ENCODE assay signal across 19 cellular contexts in the genomic region with DNA sequence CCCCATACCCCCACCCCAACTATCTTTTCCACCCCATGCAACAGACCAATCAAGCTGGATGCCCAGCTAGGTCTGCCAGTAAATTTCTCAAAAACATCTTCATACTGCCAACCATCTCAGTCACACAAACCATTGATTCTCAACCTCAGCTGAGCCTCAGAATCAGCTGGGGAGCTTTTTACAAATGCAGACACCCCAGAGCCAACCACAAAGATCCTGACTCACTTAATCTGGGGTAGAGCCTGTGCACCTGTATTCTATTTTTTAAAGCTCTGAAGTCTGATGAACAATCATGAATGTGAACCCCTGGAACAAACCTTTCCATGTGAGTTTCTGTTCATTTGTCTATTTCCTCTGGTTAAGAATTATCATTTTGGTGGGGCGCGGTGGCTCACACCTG.
DNase-seq lines count a peak whose midpoint lies in the region; ATAC-seq and TF ChIP-seq lines count a peak whose summit lies in the region.
"Had no signal": no experiment of that assay in that cellular context is flagged by ENCODE, and none has a peak within 500 bp of the region (broad histone marks: within the 10 kb centered on the region; RNA-seq: fewer than 3 reads in every experiment).

No MANE protein-coding gene starts in this region.

- no peak overlapping the region for H3K23ac ChIP-seq in mesenchymal stem cell (ENCODE audit: low read length in 2 of 2)

- H3K9me3 ChIP-seq in GM23248 (ENCODE audit: low read depth) (no peaks in the 10 kb centered on the region), MM.1S (replicated peaks; ENCODE audit: insufficient read depth, low read length) (no peaks in the 10 kb centered on the region), mesenchymal stem cell (ENCODE audit: control insufficient read depth, low read length) (no peaks in the 10 kb centered on the region), adrenal gland (replicated peaks in 1 of 3) (no peaks in the 10 kb centered on the region), testis (no peaks in the 10 kb centered on the region)
- H3K9me3 ChIP-seq: BE2C had no signal

- H3K79me2 ChIP-seq in GM23248 (ENCODE audit: insufficient read depth) (no peaks in the 10 kb centered on the region), MM.1S (ENCODE audit: low read length) (no peaks in the 10 kb centered on the region)

- no peak overlapping the region for H4K8ac ChIP-seq in mesenchymal stem cell (ENCODE audit: low read length)

- H2AK5ac ChIP-seq in mesenchymal stem cell (ENCODE audit: low read length, severe bottlenecking) = peak overlapping the region; percentile 42

- peak overlapping the region; percentile 14 for H3K27ac Mint-ChIP-seq in activated CD8-positive, alpha-beta memory T cell treated with anti-CD3 and anti-CD28 coated beads, Interleukin-2, amount 10 ng/mL, durations not matched to agents 7 days and 5 days
- H3K27ac Mint-ChIP-seq: CD4-positive, CD25-positive, alpha-beta regulatory T cell had no signal

- H3K79me1 ChIP-seq in mesenchymal stem cell (replicated peaks; ENCODE audit: low read length, poor library complexity, severe bottlenecking) = no peaks in the 10 kb centered on the region

- H3K9me3 Mint-ChIP-seq in activated CD8-positive, alpha-beta memory T cell treated with anti-CD3 and anti-CD28 coated beads, Interleukin-2, amount 10 ng/mL, durations not matched to agents 7 days and 5 days (ENCODE audit: low read depth) = no peaks in the 10 kb centered on the region
- H3K9me3 Mint-ChIP-seq: CD4-positive, CD25-positive, alpha-beta regulatory T cell; IgD-negative memory B cell had no signal

- no peak overlapping the region for H3K4ac ChIP-seq in mesenchymal stem cell (ENCODE audit: low read depth in 1 of 2, low read length in 2 of 2)

- no peak overlapping the region for H3K4me3 Mint-ChIP-seq in activated CD8-positive, alpha-beta memory T cell treated with anti-CD3 and anti-CD28 coated beads, Interleukin-2, amount 10 ng/mL, durations not matched to agents 7 days and 5 days
- H3K4me3 Mint-ChIP-seq: CD4-positive, CD25-positive, alpha-beta regulatory T cell had no signal

- H3K27me3 ChIP-seq in GM23248 (replicated peaks; ENCODE audit: insufficient read depth) = no peaks in the 10 kb centered on the region
- H3K27me3 ChIP-seq in MM.1S (replicated peaks; ENCODE audit: insufficient read depth, low read length) = no peaks in the 10 kb centered on the region
- no peaks in the 10 kb centered on the region for H3K27me3 ChIP-seq in mesenchymal stem cell (ENCODE audit: control insufficient read depth in 1 of 2, insufficient read depth in 1 of 2, low read length in 2 of 2)
- no peaks in the 10 kb centered on the region for H3K27me3 ChIP-seq in adrenal gland
- no peaks in the 10 kb centered on the region for H3K27me3 ChIP-seq in testis
- H3K27me3 ChIP-seq: BE2C had no signal

- TF ChIP-seq POLR2A in adrenal gland (IDR thresholded peaks at IDR 0.05) (no peak), testis (IDR thresholded peaks at IDR 0.05) (no peak)

- H3F3A ChIP-seq in GM23248 (ENCODE audit: insufficient read depth) = peaks cover 31% of the 10 kb centered on the region
- peaks cover 9% of the 10 kb centered on the region for H3F3A ChIP-seq in MM.1S (ENCODE audit: insufficient read depth, low read length)

- CTCF ChIA-PET in activated CD8-positive, alpha-beta memory T cell treated with anti-CD3 and anti-CD28 coated beads, Interleukin-2, amount 10 ng/mL, durations not matched to agents 7 days and 5 days (lab: Charles Lee) = no interaction called here

- H3K4me3 ChIP-seq in GM23248 (no peak overlapping the region), MM.1S (ENCODE audit: low read length) (no peak overlapping the region), mesenchymal stem cell (ENCODE audit: insufficient read depth in 1 of 2, low read depth in 1 of 2, low read length in 2 of 2) (no peak overlapping the region), adrenal gland (no peak overlapping the region), testis (no peak overlapping the region)

- H3K14ac ChIP-seq in mesenchymal stem cell (ENCODE audit: low read length in 2 of 2) = no peak overlapping the region

- ATAC-seq in activated CD8-positive, alpha-beta memory T cell treated with anti-CD3 and anti-CD28 coated beads, Interleukin-2, amount 10 ng/mL, durations not matched to agents 7 days and 5 days = no peak
- ATAC-seq: Panc1 had no signal

- no peak overlapping the region for H2BK120ac ChIP-seq in mesenchymal stem cell (ENCODE audit: low read depth, low read length)

- H3K27me3 Mint-ChIP-seq in activated CD8-positive, alpha-beta memory T cell treated with anti-CD3 and anti-CD28 coated beads, Interleukin-2, amount 10 ng/mL, durations not matched to agents 7 days and 5 days = no peaks in the 10 kb centered on the region
- H3K27me3 Mint-ChIP-seq: CD4-positive, CD25-positive, alpha-beta regulatory T cell; IgD-negative memory B cell had no signal

- no peaks in the 10 kb centered on the region for H3K36me3 Mint-ChIP-seq in activated CD8-positive, alpha-beta memory T cell treated with anti-CD3 and anti-CD28 coated beads, Interleukin-2, amount 10 ng/mL, durations not matched to agents 7 days and 5 days
- H3K36me3 Mint-ChIP-seq: CD4-positive, CD25-positive, alpha-beta regulatory T cell had no signal

- intact Hi-C loops in adrenal gland (cut with DNase I) = no loop called here
- intact Hi-C loops in testis (cut with DNase I; ENCODE audit: low total_unique reads) = no loop called here

- no peaks in the 10 kb centered on the region for H3K36me3 ChIP-seq in GM23248 (ENCODE audit: low read depth)
- no peaks in the 10 kb centered on the region for H3K36me3 ChIP-seq in MM.1S (replicated peaks; ENCODE audit: insufficient read depth, low read length)
- H3K36me3 ChIP-seq in mesenchymal stem cell (ENCODE audit: control insufficient read depth in 1 of 2, insufficient read depth in 2 of 2, low read depth in 1 of 2, low read length in 2 of 2) = no peaks in the 10 kb centered on the region
- no peaks in the 10 kb centered on the region for H3K36me3 ChIP-seq in adrenal gland (replicated peaks in 1 of 2)
- H3K36me3 ChIP-seq in testis (ENCODE audit: low read depth, missing control alignments) = no peaks in the 10 kb centered on the region
- H3K36me3 ChIP-seq: BE2C had no signal

- DNase-seq in activated CD8-positive, alpha-beta memory T cell treated with anti-CD3 and anti-CD28 coated beads, Interleukin-2, amount 10 ng/mL, durations not matched to agents 7 days and 5 days = peak; percentile 46
- no peak for DNase-seq in activated CD8-positive, alpha-beta memory T cell treated with anti-CD3 and anti-CD28 coated beads, Interleukin-2, amount 50 U/mL, for 4 hours
- no peak for DNase-seq in GM23248
- DNase-seq in MM.1S = peak; percentile 91
- no peak for DNase-seq in mesenchymal stem cell
- no peak for DNase-seq in adrenal gland
- DNase-seq in testis = no peak
- DNase-seq: BE2C, COR-L47, DMS 273 treated with DMSO at 0.1 percent for 48 hours, DND-41, H7, NCI-H1105, NCI-H2081 treated with DMSO at 0.1 percent for 48 hours, NCI-H446 treated with DMSO at 0.1 percent for 48 hours, NCI-H69 had no signal

- TF ChIP-seq CTCF in MM.1S (IDR thresholded peaks at IDR 0.05; ENCODE audit: low read length) (no peak), adrenal gland (IDR thresholded peaks at IDR 0.05) (no peak), testis (IDR thresholded peaks at IDR 0.05) (no peak)

- WGBS in GM23248 (ENCODE audit: low coverage in 1 of 2, low lambda C conversion rate in 2 of 2, missing lambda C conversion rate in 2 of 2), 2 experiments = 94 to 96% methylated on average over 2 of the region's 2 CpGs
- 60% methylated on average over 2 of the region's 2 CpGs for WGBS in mesenchymal stem cell
- WGBS in adrenal gland, 4 donors = 92 to 100% (median 97%) methylated on average over 2 of the region's 2 CpGs
- 96 to 98% methylated on average over 2 of the region's 2 CpGs for WGBS in testis, 2 donors

- in situ Hi-C loops in GM23248 (cut with MboI) = no loop called here

- no peak overlapping the region for H2BK12ac ChIP-seq in mesenchymal stem cell (ENCODE audit: low read length in 2 of 2)

- H3K9ac ChIP-seq in GM23248 (no peak overlapping the region), MM.1S (ENCODE audit: low read length) (no peak overlapping the region), mesenchymal stem cell (ENCODE audit: low read length) (no peak overlapping the region)

- H3K4me2 ChIP-seq in GM23248 (ENCODE audit: unreplicated experiment) (no peak overlapping the region), MM.1S (ENCODE audit: low read depth, low read length) (peak overlapping the region; percentile 23; the same call in 1 of the 2 replicates), mesenchymal stem cell (ENCODE audit: low read length, poor library complexity, severe bottlenecking) (no peak overlapping the region)

- H2AFZ ChIP-seq in GM23248 = no peak overlapping the region
- H2AFZ ChIP-seq in MM.1S (ENCODE audit: low read length) = no peak overlapping the region; the same call in 1 of the 2 replicates
- no peak overlapping the region for H2AFZ ChIP-seq in mesenchymal stem cell (ENCODE audit: low read depth, low read length)

- no peak overlapping the region for H2BK15ac ChIP-seq in mesenchymal stem cell (ENCODE audit: low read depth, poor library complexity, severe bottlenecking)

- H3K18ac ChIP-seq in mesenchymal stem cell (ENCODE audit: low read depth in 1 of 2, low read length in 2 of 2) = no peak overlapping the region

- H3K4me1 Mint-ChIP-seq in activated CD8-positive, alpha-beta memory T cell treated with anti-CD3 and anti-CD28 coated beads, Interleukin-2, amount 10 ng/mL, durations not matched to agents 7 days and 5 days = peaks cover 9% of the 10 kb centered on the region

- H4K20me1 ChIP-seq in GM23248 (ENCODE audit: insufficient read depth) (no peaks in the 10 kb centered on the region), MM.1S (ENCODE audit: insufficient read depth, low read length) (no peaks in the 10 kb centered on the region)

- no peak overlapping the region for H4K91ac ChIP-seq in mesenchymal stem cell (ENCODE audit: low read length)

- H3K27ac ChIP-seq in GM23248 = peak overlapping the region; percentile 62; the same call in 1 of the 2 replicates
- peak overlapping the region; percentile 56; the same call in 1 of the 2 replicates for H3K27ac ChIP-seq in MM.1S (ENCODE audit: low read length)
- no peak overlapping the region for H3K27ac ChIP-seq in mesenchymal stem cell (ENCODE audit: low read length, poor library complexity, severe bottlenecking)
- no peak overlapping the region for H3K27ac ChIP-seq in adrenal gland
- no peak overlapping the region for H3K27ac ChIP-seq in testis

- H3K9me2 ChIP-seq in GM23248 (ENCODE audit: insufficient read depth) (no peaks in the 10 kb centered on the region), MM.1S (replicated peaks; ENCODE audit: insufficient read depth, low read length) (no peaks in the 10 kb centered on the region)

- H3K4me1 ChIP-seq in GM23248 (ENCODE audit: insufficient read depth) (peaks cover 28% of the 10 kb centered on the region), MM.1S (ENCODE audit: low read length) (peaks cover 18% of the 10 kb centered on the region), mesenchymal stem cell (ENCODE audit: control insufficient read depth, insufficient read depth, low read depth, low read length) (peaks cover 5% of the 10 kb centered on the region), adrenal gland (replicated peaks in 1 of 2) (no peaks in the 10 kb centered on the region), testis (no peaks in the 10 kb centered on the region)
- H3K4me1 ChIP-seq: BE2C had no signal

- no peak overlapping the region for H2BK5ac ChIP-seq in mesenchymal stem cell (ENCODE audit: low read depth, low read length, poor library complexity, severe bottlenecking)

Comparison
In these comparisons a context has a peak if more than half of its experiments do, and no peak if none do; other contexts are left out.
1. DNase-seq: peak in activated CD8-positive, alpha-beta memory T cell treated with anti-CD3 and anti-CD28 coated beads, Interleukin-2, amount 10 ng/mL, durations not matched to agents 7 days and 5 days (single experiment) and MM.1S (single experiment); none in activated CD8-positive, alpha-beta memory T cell treated with anti-CD3 and anti-CD28 coated beads, Interleukin-2, amount 50 U/mL, for 4 hours (single experiment), GM23248 (single experiment), mesenchymal stem cell (single experiment), adrenal gland (0 of 7) and testis (single experiment).
2. H3K27ac ChIP-seq: peak in GM23248 (single experiment) and MM.1S (single experiment); none in mesenchymal stem cell (single experiment), adrenal gland (0 of 5) and testis (0 of 2).